ENCODE assay signal across 34 cellular contexts in the genomic region with DNA sequence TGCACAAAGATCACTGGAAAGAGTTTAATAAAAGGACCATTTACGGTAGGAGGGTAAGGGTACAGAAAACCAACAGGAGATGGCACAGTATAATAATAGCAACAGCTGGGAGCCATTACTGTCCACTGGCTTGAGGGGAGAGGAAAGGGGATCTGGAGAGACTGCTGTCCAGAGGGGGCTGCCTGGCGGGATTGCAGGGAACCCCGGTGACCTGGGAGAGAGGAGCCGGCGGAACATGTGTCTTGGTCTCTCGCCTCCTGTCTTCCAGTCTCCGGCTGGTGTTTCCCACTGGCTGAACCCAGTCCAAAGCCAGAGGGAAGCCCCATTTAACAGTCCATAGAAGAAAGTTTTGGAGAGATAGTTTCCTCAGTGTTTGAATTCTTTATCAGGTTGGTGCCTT.
"Had no signal": no experiment of that assay in that cellular context is flagged by ENCODE, and none has a peak within 500 bp of the region (broad histone marks: within the 10 kb centered on the region; RNA-seq: fewer than 3 reads in every experiment).

No MANE protein-coding gene starts in this region.

- H3K4me1 ChIP-seq: adrenal gland, body of pancreas, breast epithelium had no signal

- H3K27me3 Mint-ChIP-seq: activated CD4-positive, alpha-beta T cell treated with anti-CD3 and anti-CD28 coated beads, Interleukin-2, amount 10 ng/mL, durations not matched to agents 24 days and 14 days had no signal

- ATAC-seq: activated CD8-positive, alpha-beta T cell treated with anti-CD3 and anti-CD28 coated beads for 36 hours; activated naive CD4-positive, alpha-beta T cell treated with anti-CD3 and anti-CD28 coated beads, Interleukin-2, amount 50 U/mL, for 72 hours; activated T-cell treated with anti-CD3 and anti-CD28 coated beads, Interleukin-2, amount 50 U/mL, for 4 hours; activated T-cell treated with anti-CD3 and anti-CD28 coated beads, Interleukin-2, amount 50 U/mL, for 72 hours; activated T-helper 17 cell treated with anti-CD3 and anti-CD28 coated beads, Interleukin-2, amount 50 U/mL, for 72 hours; body of pancreas had no signal

- H3K36me3 Mint-ChIP-seq: activated CD4-positive, alpha-beta memory T cell treated with anti-CD3 and anti-CD28 coated beads for 36 hours; activated naive CD4-positive, alpha-beta T cell treated with anti-CD3 and anti-CD28 coated beads, Interleukin-2, amount 50 U/mL, for 72 hours; activated naive CD8-positive, alpha-beta T cell treated with anti-CD3 and anti-CD28 coated beads for 36 hours had no signal

- H3K9me3 ChIP-seq: adrenal gland, body of pancreas, breast epithelium had no signal

- H3K27ac ChIP-seq: adrenal gland, body of pancreas, brain microvascular endothelial cell, breast epithelium had no signal

- H3K27ac Mint-ChIP-seq: activated B cell treated with CpG ODN at 0.5 μM for 24 hours; activated CD4-positive, alpha-beta memory T cell treated with anti-CD3 and anti-CD28 coated beads for 36 hours; activated CD4-positive, alpha-beta T cell treated with anti-CD3 and anti-CD28 coated beads, Interleukin-2, amount 10 ng/mL, durations not matched to agents 24 days and 14 days; activated CD8-positive, alpha-beta T cell treated with anti-CD3 and anti-CD28 coated beads for 36 hours; activated naive CD4-positive, alpha-beta T cell treated with anti-CD3 and anti-CD28 coated beads for 36 hours; activated naive CD4-positive, alpha-beta T cell treated with anti-CD3 and anti-CD28 coated beads, Interleukin-2, amount 50 U/mL, for 72 hours; activated naive CD8-positive, alpha-beta T cell treated with anti-CD3 and anti-CD28 coated beads for 36 hours; activated T-cell treated with anti-CD3 and anti-CD28 coated beads, Interleukin-2, amount 50 U/mL, for 72 hours; activated T-helper 1 cell treated with anti-CD3 and anti-CD28 coated beads, Interleukin-12 subunit alpha, Interleukin-12 subunit beta, Interleukin-2, Interleukin-4 antibody, amounts not matched to agents 30 ng/mL and 10 ng/mL and 1 ng/mL, durations not matched to agents 14 hours and 24 hours and 36 hours; activated T-helper 17 cell treated with anti-CD3 and anti-CD28 coated beads, Interleukin-2, amount 50 U/mL, for 72 hours; T-helper 1 cell treated with Interleukin-12 subunit alpha and Interleukin-12 subunit beta and Interleukin-4 antibody, amounts not matched to agents 30 μg/mL and 1 μg/mL, for 36 hours; T-helper 2 cell treated with Interferon-gamma antibody and Interleukin-4, amounts not matched to agents 5 μg/mL and 100 μg/mL, for 36 hours had no signal

- H3K4me1 Mint-ChIP-seq: activated B cell treated with CpG ODN at 0.5 μM for 24 hours; activated CD4-positive, alpha-beta T cell treated with anti-CD3 and anti-CD28 coated beads, Interleukin-2, amount 10 ng/mL, durations not matched to agents 24 days and 14 days; activated naive CD8-positive, alpha-beta T cell treated with anti-CD3 and anti-CD28 coated beads for 36 hours; activated T-helper 17 cell treated with anti-CD3 and anti-CD28 coated beads, Interleukin-2, amount 50 U/mL, for 72 hours had no signal

- H3K36me3 ChIP-seq: adrenal gland, brain microvascular endothelial cell, breast epithelium had no signal

- H3K4me3 ChIP-seq: adrenal gland, body of pancreas, breast epithelium had no signal

- DNase-seq: activated B cell treated with CpG ODN at 0.5 μM for 24 hours; activated CD4-positive, alpha-beta memory T cell treated with anti-CD3 and anti-CD28 coated beads for 36 hours; activated CD4-positive, alpha-beta T cell treated with anti-CD3 and anti-CD28 coated beads for 4 hours; activated CD4-positive, alpha-beta T cell treated with anti-CD3 and anti-CD28 coated beads, Interleukin-2, amount 10 ng/mL, durations not matched to agents 24 days and 14 days; activated CD4-positive, alpha-beta T cell treated with anti-CD3 and anti-CD28 coated beads, Interleukin-2, amount 50 U/mL, for 1 hour; activated CD4-positive, alpha-beta T cell treated with anti-CD3 and anti-CD28 coated beads, Interleukin-2, amount 50 U/mL, for 4 hours; activated CD4-positive, CD25-positive, alpha-beta regulatory T cell treated with anti-CD3 and anti-CD28 coated beads, Interleukin-2, amount 50 U/mL, for 72 hours; activated CD8-positive, alpha-beta memory T cell treated with anti-CD3 and anti-CD28 coated beads, Interleukin-2, amount 50 U/mL, for 4 hours; activated CD8-positive, alpha-beta T cell treated with anti-CD3 and anti-CD28 coated beads for 36 hours; activated effector memory CD4-positive, alpha-beta T cell treated with anti-CD3 and anti-CD28 coated beads, Interleukin-2, amount 50 U/mL, for 16 hours; activated gamma-delta T cell treated with Interleukin-2 at 50 U/mL for 16 hours; activated naive CD4-positive, alpha-beta T cell; activated naive CD4-positive, alpha-beta T cell treated with anti-CD3 and anti-CD28 coated beads for 36 hours; activated naive CD4-positive, alpha-beta T cell treated with anti-CD3 and anti-CD28 coated beads, Interleukin-2, amount 50 U/mL, for 16 hours; activated naive CD8-positive, alpha-beta T cell treated with anti-CD3 and anti-CD28 coated beads for 36 hours; activated T-cell treated with anti-CD3 and anti-CD28 coated beads for 4 hours; activated T-cell treated with anti-CD3 and anti-CD28 coated beads, Interleukin-2, amount 50 U/mL, for 1 hour; activated T-cell treated with anti-CD3 and anti-CD28 coated beads, Interleukin-2, amount 50 U/mL, for 4 hours; activated T-cell treated with anti-CD3 and anti-CD28 coated beads, Interleukin-2, amount 50 U/mL, for 72 hours; adrenal gland; amniotic stem cell; aorta; body of pancreas; brain microvascular endothelial cell; central memory CD4-positive, alpha-beta T cell; T-helper 1 cell; T-helper 2 cell; T-helper 9 cell had no signal

- H3K4me3 Mint-ChIP-seq: activated B cell treated with CpG ODN at 0.5 μM for 24 hours; activated CD4-positive, alpha-beta memory T cell treated with anti-CD3 and anti-CD28 coated beads for 36 hours; activated CD4-positive, alpha-beta T cell treated with anti-CD3 and anti-CD28 coated beads, Interleukin-2, amount 10 ng/mL, durations not matched to agents 24 days and 14 days; activated CD8-positive, alpha-beta T cell treated with anti-CD3 and anti-CD28 coated beads for 36 hours; activated naive CD4-positive, alpha-beta T cell treated with anti-CD3 and anti-CD28 coated beads for 36 hours; activated naive CD8-positive, alpha-beta T cell treated with anti-CD3 and anti-CD28 coated beads for 36 hours; activated T-cell treated with anti-CD3 and anti-CD28 coated beads, Interleukin-2, amount 50 U/mL, for 4 hours; activated T-cell treated with anti-CD3 and anti-CD28 coated beads, Interleukin-2, amount 50 U/mL, for 72 hours; activated T-helper 1 cell treated with anti-CD3 and anti-CD28 coated beads, Interleukin-12 subunit alpha, Interleukin-12 subunit beta, Interleukin-2, Interleukin-4 antibody, amounts not matched to agents 30 ng/mL and 10 ng/mL and 1 ng/mL, durations not matched to agents 14 hours and 24 hours and 36 hours; activated T-helper 17 cell treated with anti-CD3 and anti-CD28 coated beads, Interleukin-2, amount 50 U/mL, for 72 hours; T-helper 1 cell treated with Interleukin-12 subunit alpha and Interleukin-12 subunit beta and Interleukin-4 antibody, amounts not matched to agents 30 μg/mL and 1 μg/mL, for 36 hours; T-helper 2 cell treated with Interferon-gamma antibody and Interleukin-4, amounts not matched to agents 5 μg/mL and 100 μg/mL, for 36 hours had no signal

- H3K27me3 ChIP-seq: adrenal gland, body of pancreas, brain microvascular endothelial cell, breast epithelium had no signal

- H3K9me3 Mint-ChIP-seq: activated B cell treated with CpG ODN at 0.5 μM for 24 hours; activated CD4-positive, alpha-beta memory T cell treated with anti-CD3 and anti-CD28 coated beads for 36 hours; activated CD4-positive, alpha-beta T cell treated with anti-CD3 and anti-CD28 coated beads, Interleukin-2, amount 10 ng/mL, durations not matched to agents 24 days and 14 days; activated CD8-positive, alpha-beta T cell treated with anti-CD3 and anti-CD28 coated beads for 36 hours; activated naive CD4-positive, alpha-beta T cell treated with anti-CD3 and anti-CD28 coated beads for 36 hours; activated naive CD4-positive, alpha-beta T cell treated with anti-CD3 and anti-CD28 coated beads, Interleukin-2, amount 50 U/mL, for 72 hours; activated naive CD8-positive, alpha-beta T cell treated with anti-CD3 and anti-CD28 coated beads for 36 hours; activated T-cell treated with anti-CD3 and anti-CD28 coated beads, Interleukin-2, amount 50 U/mL, for 4 hours; activated T-cell treated with anti-CD3 and anti-CD28 coated beads, Interleukin-2, amount 50 U/mL, for 72 hours; activated T-helper 1 cell treated with anti-CD3 and anti-CD28 coated beads, Interleukin-12 subunit alpha, Interleukin-12 subunit beta, Interleukin-2, Interleukin-4 antibody, amounts not matched to agents 30 ng/mL and 10 ng/mL and 1 ng/mL, durations not matched to agents 14 hours and 24 hours and 36 hours; activated T-helper 17 cell treated with anti-CD3 and anti-CD28 coated beads, Interleukin-2, amount 50 U/mL, for 72 hours; T-helper 1 cell treated with Interleukin-12 subunit alpha and Interleukin-12 subunit beta and Interleukin-4 antibody, amounts not matched to agents 30 μg/mL and 1 μg/mL, for 36 hours; T-helper 2 cell treated with Interferon-gamma antibody and Interleukin-4, amounts not matched to agents 5 μg/mL and 100 μg/mL, for 36 hours had no signal
